In the genomic region with DNA sequence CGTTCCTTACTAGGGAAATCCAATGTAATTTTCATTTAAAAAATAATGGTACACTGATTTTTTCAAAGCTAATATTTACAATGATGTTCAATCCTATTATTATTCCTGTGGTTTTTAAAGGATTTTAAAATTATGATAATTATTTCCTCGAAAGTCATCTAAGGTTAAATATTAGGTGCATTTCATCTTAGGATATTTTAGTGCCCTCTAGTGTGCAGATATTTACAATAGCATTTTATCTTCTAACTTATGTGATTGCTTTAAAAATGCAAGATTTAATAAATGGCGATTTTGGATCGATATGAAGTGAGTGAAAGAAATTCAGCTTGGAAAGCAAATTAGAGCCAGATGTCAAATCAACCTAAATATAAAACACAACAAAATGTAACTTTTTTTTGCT, we compare ENCODE assay signal across 10 cellular contexts.
DNase-seq lines count a peak whose midpoint lies in the region; ATAC-seq and TF ChIP-seq lines count a peak whose summit lies in the region.
"Had no signal": no experiment of that assay in that cellular context is flagged by ENCODE, and none has a peak within 500 bp of the region (broad histone marks: within the 10 kb centered on the region; RNA-seq: fewer than 3 reads in every experiment).

No MANE protein-coding gene starts in this region.

- H3K9me3 ChIP-seq in cardiac muscle cell (ENCODE audit: low read depth): no peaks in the 10 kb centered on the region
- H3K9me3 ChIP-seq: tibial nerve had no signal

- H3K4me3 ChIP-seq in cardiac muscle cell (no peak overlapping the region), fibroblast of mammary gland (ENCODE audit: control insufficient read depth, low read depth, low read length) (no peak overlapping the region)
- H3K4me3 ChIP-seq: tibial nerve had no signal

- H3K36me3 ChIP-seq in cardiac muscle cell: no peaks in the 10 kb centered on the region
- H3K36me3 ChIP-seq: tibial nerve had no signal

- TF ChIP-seq CTCF in cardiac muscle cell (IDR thresholded peaks at IDR 0.05; ENCODE audit: low read depth, low read length): peak; percentile 11
- TF ChIP-seq CTCF in fibroblast of mammary gland (conservative IDR thresholded peaks at IDR 0.05; ENCODE audit: control insufficient read depth, insufficient read depth, low read depth, low read length): peak; percentile 35

- H3K4me1 ChIP-seq in cardiac muscle cell (ENCODE audit: low read depth): no peaks in the 10 kb centered on the region
- H3K4me1 ChIP-seq: tibial nerve had no signal

- intact Hi-C loops in Right ventricle myocardium inferior (cut with DNase I): no loop called here

- no peak for DNase-seq in cardiac muscle cell (ENCODE audit: low read depth in 1 of 2, low spot score in 1 of 2)
- no peak for DNase-seq in Right ventricle myocardium inferior (ENCODE audit: missing footprints)
- peak; percentile 6 for DNase-seq in OCI-M1 (lab: John Stamatoyannopoulos, UW)
- DNase-seq in fibroblast of mammary gland (ENCODE audit: low read depth): peak; percentile 10
- DNase-seq in hypothalamus (lab: John Stamatoyannopoulos, UW): no peak
- no peak for DNase-seq in SKM-1 treated with dmso at 0.1 percent for 144 hours (lab: John Stamatoyannopoulos, UW; ENCODE audit: unreplicated experiment)
- DNase-seq in HK-2 (ENCODE audit: unreplicated experiment): no peak
- DNase-seq: activated CD8-positive, alpha-beta memory T cell treated with anti-CD3 and anti-CD28 coated beads for 24 hours had no signal

- no peaks in the 10 kb centered on the region for H3K27me3 ChIP-seq in cardiac muscle cell
- H3K27me3 ChIP-seq: tibial nerve had no signal

- ATAC-seq in Right ventricle myocardium inferior: no peak
- no peak for ATAC-seq in HG02763 (IDR thresholded peaks at IDR 0.05; ENCODE audit: unreplicated experiment)

- H3K27ac ChIP-seq in cardiac muscle cell: no peak overlapping the region
- H3K27ac ChIP-seq: tibial nerve had no signal

Comparison
In these comparisons a context has a peak if more than half of its experiments do, and no peak if none do; other contexts are left out.
1. DNase-seq: peak in OCI-M1 (single experiment) and fibroblast of mammary gland (single experiment); none in cardiac muscle cell (0 of 2), Right ventricle myocardium inferior (single experiment), hypothalamus (0 of 51), SKM-1 treated with dmso at 0.1 percent for 144 hours (single experiment) and HK-2 (single experiment).